In genomic region chr17:7177954-7178477, GRCh38 we compare ENCODE assay signal across 8 cellular contexts.
DNase-seq lines count a peak whose midpoint lies in the region; ATAC-seq and TF ChIP-seq lines count a peak whose summit lies in the region.

No MANE protein-coding gene starts in this region.

- ATAC-seq in GM18868 (IDR thresholded peaks at IDR 0.05; ENCODE audit: unreplicated experiment) = no peak
- no peak for ATAC-seq in GM19395 (IDR thresholded peaks at IDR 0.05; ENCODE audit: unreplicated experiment)

- peak overlapping the region; percentile 28 for H3K9ac ChIP-seq in mucosa of stomach (ENCODE audit: low read length)

- H3K27me3 ChIP-seq in mucosa of stomach (ENCODE audit: control insufficient read depth, insufficient read depth, low read length) = peaks cover 29% of the 10 kb centered on the region

- H3K9me3 ChIP-seq in mucosa of stomach (ENCODE audit: control insufficient read depth, low read length) = no peaks in the 10 kb centered on the region

- H3K4me3 ChIP-seq in cardiac fibroblast (replicated peaks in 1 of 2; ENCODE audit: low read depth in 2 of 2, low read length in 2 of 2) (peak overlapping the region; percentile 38 to 45), mucosa of stomach (ENCODE audit: low read length) (no peak overlapping the region)

- TF ChIP-seq CTCF in cardiac fibroblast (IDR thresholded peaks at IDR 0.05; ENCODE audit: low read depth, low read length) = no peak

- H3K4me1 ChIP-seq in mucosa of stomach (ENCODE audit: control insufficient read depth, insufficient read depth, low read length) = peaks cover 26% of the 10 kb centered on the region

- DNase-seq in DMS53 treated with DMSO at 0.1 percent for 48 hours (lab: John Stamatoyannopoulos, UW; ENCODE audit: unreplicated experiment) = peak; percentile 77
- DNase-seq in NCI-H1930 (lab: John Stamatoyannopoulos, UW) = peak; percentile 21 to 41
- DNase-seq in cardiac fibroblast (ENCODE audit: low read depth in 2 of 2) = peak in 1 of 2 donors; percentile 25
- no peak for DNase-seq in COLO829 (ENCODE audit: low spot score)
- DNase-seq in SKM-1 (lab: John Stamatoyannopoulos, UW; ENCODE audit: unreplicated experiment) = no peak

- no peaks in the 10 kb centered on the region for H3K36me3 ChIP-seq in mucosa of stomach (ENCODE audit: control insufficient read depth, insufficient read depth, low read length)

Comparison
In these comparisons a context has a peak if more than half of its experiments do, and no peak if none do; other contexts are left out.
1. DNase-seq: peak in DMS53 treated with DMSO at 0.1 percent for 48 hours (single experiment) and NCI-H1930 (2 of 2); none in COLO829 (single experiment) and SKM-1 (single experiment).